Comparison of ENCODE assay signal across 1 cellular context in genomic region chr9:105244274-105244995, GRCh38.
TF ChIP-seq lines count a peak whose summit lies in the region.

Gene SLC44A1 (plus strand): TSS chr9:105244651. CDS start chr9:105244869, 218 bp downstream.

TF ChIP-seq in HepG2, 621 proteins besides CTCF, POLR2A, EP300 and RAD21 (continued from another document and continues in another):
- TF ChIP-seq RFXAP (CRISPR knock-in tag; IDR thresholded peaks at IDR 0.05; ENCODE audit: borderline replicate concordance) (peak; percentile 92), SIN3A (IDR thresholded peaks at IDR 0.05; ENCODE audit: borderline replicate concordance, low read depth, low read length) (0 out of 2 replicates have a peak, but pooled peaks have one; percentile 64), ZIK1 (CRISPR knock-in tag; IDR thresholded peaks at IDR 0.05; ENCODE audit: borderline replicate concordance, low read depth) (no peak), MZF1 (CRISPR knock-in tag; IDR thresholded peaks at IDR 0.05; ENCODE audit: borderline replicate concordance) (no peak; the same call in 1 of the 2 replicates), ZFAT (CRISPR knock-in tag; conservative IDR thresholded peaks at IDR 0.05) (peak; percentile 51; the same call in 1 of the 2 replicates), CCDC6 (CRISPR knock-in tag; IDR thresholded peaks at IDR 0.05) (peak; percentile 97), ARHGAP35 (CRISPR knock-in tag; IDR thresholded peaks at IDR 0.05; ENCODE audit: borderline replicate concordance) (peak; percentile 95), LBX2 (CRISPR knock-in tag; IDR thresholded peaks at IDR 0.05; ENCODE audit: borderline replicate concordance) (no peak), JUNB (CRISPR knock-in tag; IDR thresholded peaks at IDR 0.05; ENCODE audit: borderline replicate concordance) (no peak), CREB1 (IDR thresholded peaks at IDR 0.05) (peak; percentile 41; the same call in 1 of the 2 replicates), CREB1 (CRISPR knock-in tag; IDR thresholded peaks at IDR 0.05) (no peak), ZNF883 (CRISPR knock-in tag; IDR thresholded peaks at IDR 0.05; ENCODE audit: not compliant biosample characterization) (peak; percentile 81), ZNF124 (CRISPR knock-in tag; IDR thresholded peaks at IDR 0.05) (peak; percentile 93; the same call in 1 of the 2 replicates), ZNF614 (CRISPR knock-in tag; IDR thresholded peaks at IDR 0.05; ENCODE audit: borderline replicate concordance) (peak; percentile 98; the same call in 1 of the 2 replicates), ZBTB26 (CRISPR knock-in tag; IDR thresholded peaks at IDR 0.05; ENCODE audit: borderline replicate concordance) (peak; percentile 82; the same call in 1 of the 2 replicates), ZNF225 (CRISPR knock-in tag; IDR thresholded peaks at IDR 0.05) (peak; percentile 97), CEBPG (CRISPR knock-in tag; IDR thresholded peaks at IDR 0.05) (peak; percentile 62), AHDC1 (CRISPR knock-in tag; IDR thresholded peaks at IDR 0.05; ENCODE audit: borderline replicate concordance) (peak; percentile 84), NR2F6 (IDR thresholded peaks at IDR 0.05) (no peak), NR2F6 (CRISPR knock-in tag; IDR thresholded peaks at IDR 0.05) (peak; percentile 74), FOSL2 (CRISPR knock-in tag; IDR thresholded peaks at IDR 0.05) (peak; percentile 78), TARDBP (CRISPR knock-in tag; IDR thresholded peaks at IDR 0.05) (peak; percentile 94), FOXP4 (CRISPR knock-in tag; IDR thresholded peaks at IDR 0.05) (peak; percentile 90), E2F1 (CRISPR knock-in tag; IDR thresholded peaks at IDR 0.05) (peak; percentile 68; the same call in 1 of the 2 replicates), MAF1 (CRISPR knock-in tag; IDR thresholded peaks at IDR 0.05; ENCODE audit: borderline replicate concordance) (peak; percentile 95; the same call in 1 of the 2 replicates), ZNF850 (CRISPR knock-in tag; conservative IDR thresholded peaks at IDR 0.05) (peak; percentile 80; the same call in 1 of the 2 replicates), NFKBIZ (CRISPR knock-in tag; IDR thresholded peaks at IDR 0.05) (peak; percentile 90), ZNF512 (CRISPR knock-in tag; IDR thresholded peaks at IDR 0.05) (peak; percentile 88), CERS6 (CRISPR knock-in tag; IDR thresholded peaks at IDR 0.05) (0 out of 2 replicates have a peak, but pooled peaks have one; percentile 57), ZNF83 (CRISPR knock-in tag; IDR thresholded peaks at IDR 0.05; ENCODE audit: borderline replicate concordance) (peak; percentile 96; the same call in 1 of the 2 replicates), ZMYM3 (CRISPR knock-in tag; IDR thresholded peaks at IDR 0.05) (peak; percentile 96), ZNF75D (CRISPR knock-in tag; IDR thresholded peaks at IDR 0.05; ENCODE audit: borderline replicate concordance) (no peak), ZNF780A (CRISPR knock-in tag; IDR thresholded peaks at IDR 0.05) (peak; percentile 81; the same call in 1 of the 2 replicates), EEA1 (CRISPR knock-in tag; IDR thresholded peaks at IDR 0.05; ENCODE audit: borderline replicate concordance) (peak; percentile 82; the same call in 1 of the 2 replicates), REL (CRISPR knock-in tag; conservative IDR thresholded peaks at IDR 0.05) (0 out of 2 replicates have a peak, but pooled peaks have one; percentile 67), THAP8 (CRISPR knock-in tag; IDR thresholded peaks at IDR 0.05; ENCODE audit: borderline replicate concordance) (0 out of 2 replicates have a peak, but pooled peaks have one; percentile 86), ZNF121 (CRISPR knock-in tag; IDR thresholded peaks at IDR 0.05) (peak; percentile 50; the same call in 1 of the 2 replicates), BHLHE40 (IDR thresholded peaks at IDR 0.05; ENCODE audit: low read length) (peak; percentile 42; the same call in 1 of the 2 replicates), STAT6 (CRISPR knock-in tag; IDR thresholded peaks at IDR 0.05; ENCODE audit: borderline replicate concordance) (peak; percentile 85), ZFY (CRISPR knock-in tag; IDR thresholded peaks at IDR 0.05) (peak; percentile 97), HDAC6 (IDR thresholded peaks at IDR 0.05; ENCODE audit: low read depth, low read length) (no peak), MTA3 (CRISPR knock-in tag; IDR thresholded peaks at IDR 0.05) (no peak), ERF (CRISPR knock-in tag; IDR thresholded peaks at IDR 0.05) (peak; percentile 92), ZNF468 (CRISPR knock-in tag; IDR thresholded peaks at IDR 0.05) (no peak), ZFP36L2 (CRISPR knock-in tag; IDR thresholded peaks at IDR 0.05) (0 out of 2 replicates have a peak, but pooled peaks have one; percentile 86), STAG1 (CRISPR knock-in tag; IDR thresholded peaks at IDR 0.05) (peak; percentile 58), ZNF326 (CRISPR knock-in tag; IDR thresholded peaks at IDR 0.05; ENCODE audit: borderline replicate concordance) (no peak), KDM1A (CRISPR knock-in tag; IDR thresholded peaks at IDR 0.05) (peak; percentile 93), ZNF33B (CRISPR knock-in tag; IDR thresholded peaks at IDR 0.05) (peak; percentile 93; the same call in 1 of the 2 replicates), ZNF644 (CRISPR knock-in tag; IDR thresholded peaks at IDR 0.05; ENCODE audit: low read depth) (peak; percentile 59; the same call in 1 of the 2 replicates), ZSCAN21 (CRISPR knock-in tag; IDR thresholded peaks at IDR 0.05; ENCODE audit: borderline replicate concordance) (peak; percentile 94; the same call in 1 of the 2 replicates), ZNF713 (CRISPR knock-in tag; IDR thresholded peaks at IDR 0.05) (peak; percentile 98; the same call in 1 of the 2 replicates), ZNF564 (CRISPR knock-in tag; IDR thresholded peaks at IDR 0.05) (peak; percentile 97)
